ENCODE assay signal across 1 cellular context in the genomic region with DNA sequence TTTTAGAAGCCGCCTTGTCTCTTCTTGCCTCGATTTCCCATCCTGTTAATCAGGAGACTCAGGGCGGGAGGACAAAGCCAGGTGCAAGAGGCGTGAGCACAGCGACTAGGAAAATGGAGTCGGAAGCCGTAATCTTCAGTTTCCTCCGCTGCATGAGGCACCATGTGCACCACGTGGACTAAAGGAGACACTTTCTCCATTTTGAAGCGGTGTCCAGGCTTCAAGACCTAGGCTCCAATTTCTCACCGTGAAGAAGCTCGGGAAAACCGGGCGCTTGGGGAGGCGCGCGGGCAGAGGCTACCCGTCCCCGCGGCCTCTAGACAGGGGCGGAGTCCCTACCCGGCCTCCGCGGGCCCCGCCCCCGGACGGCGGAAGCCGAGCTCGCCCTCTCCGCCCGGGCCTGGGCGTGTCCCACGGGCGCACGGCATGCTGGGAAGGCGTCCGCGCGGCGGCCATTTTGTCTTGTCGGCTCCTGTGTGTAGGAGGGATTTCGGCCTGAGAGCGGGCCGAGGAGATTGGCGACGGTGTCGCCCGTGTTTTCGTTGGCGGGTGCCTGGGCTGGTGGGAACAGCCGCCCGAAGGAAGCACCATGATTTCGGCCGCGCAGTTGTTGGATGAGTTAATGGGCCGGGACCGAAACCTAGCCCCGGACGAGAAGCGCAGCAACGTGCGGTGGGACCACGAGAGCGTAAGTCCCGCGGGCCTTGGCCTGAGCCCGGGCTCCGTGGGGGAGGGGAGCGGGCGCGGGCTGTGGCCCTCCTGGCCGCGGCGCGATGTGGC.
TF ChIP-seq lines count a peak whose summit lies in the region.

Gene LUC7L3 (plus strand): TSS at position 460 of the 780 bp plus-strand sequence. CDS start 130 bp downstream, at position 590.

TF ChIP-seq in GM12878, 131 proteins besides CTCF, POLR2A, EP300 and RAD21 (continued from another document):
- TF ChIP-seq, protein P1, sequence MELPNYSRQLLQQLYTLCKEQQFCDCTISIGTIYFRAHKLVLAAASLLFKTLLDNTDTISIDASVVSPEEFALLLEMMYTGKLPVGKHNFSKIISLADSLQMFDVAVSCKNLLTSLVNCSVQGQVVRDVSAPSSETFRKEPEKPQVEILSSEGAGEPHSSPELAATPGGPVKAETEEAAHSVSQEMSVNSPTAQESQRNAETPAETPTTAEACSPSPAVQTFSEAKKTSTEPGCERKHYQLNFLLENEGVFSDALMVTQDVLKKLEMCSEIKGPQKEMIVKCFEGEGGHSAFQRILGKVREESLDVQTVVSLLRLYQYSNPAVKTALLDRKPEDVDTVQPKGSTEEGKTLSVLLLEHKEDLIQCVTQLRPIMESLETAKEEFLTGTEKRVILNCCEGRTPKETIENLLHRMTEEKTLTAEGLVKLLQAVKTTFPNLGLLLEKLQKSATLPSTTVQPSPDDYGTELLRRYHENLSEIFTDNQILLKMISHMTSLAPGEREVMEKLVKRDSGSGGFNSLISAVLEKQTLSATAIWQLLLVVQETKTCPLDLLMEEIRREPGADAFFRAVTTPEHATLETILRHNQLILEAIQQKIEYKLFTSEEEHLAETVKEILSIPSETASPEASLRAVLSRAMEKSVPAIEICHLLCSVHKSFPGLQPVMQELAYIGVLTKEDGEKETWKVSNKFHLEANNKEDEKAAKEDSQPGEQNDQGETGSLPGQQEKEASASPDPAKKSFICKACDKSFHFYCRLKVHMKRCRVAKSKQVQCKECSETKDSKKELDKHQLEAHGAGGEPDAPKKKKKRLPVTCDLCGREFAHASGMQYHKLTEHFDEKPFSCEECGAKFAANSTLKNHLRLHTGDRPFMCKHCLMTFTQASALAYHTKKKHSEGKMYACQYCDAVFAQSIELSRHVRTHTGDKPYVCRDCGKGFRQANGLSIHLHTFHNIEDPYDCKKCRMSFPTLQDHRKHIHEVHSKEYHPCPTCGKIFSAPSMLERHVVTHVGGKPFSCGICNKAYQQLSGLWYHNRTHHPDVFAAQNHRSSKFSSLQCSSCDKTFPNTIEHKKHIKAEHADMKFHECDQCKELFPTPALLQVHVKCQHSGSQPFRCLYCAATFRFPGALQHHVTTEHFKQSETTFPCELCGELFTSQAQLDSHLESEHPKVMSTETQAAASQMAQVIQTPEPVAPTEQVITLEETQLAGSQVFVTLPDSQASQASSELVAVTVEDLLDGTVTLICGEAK (IDR thresholded peaks at IDR 0.05; ENCODE audit: borderline replicate concordance) = peak; percentile 58; the same call in 1 of the 2 replicates
- TF ChIP-seq POLR2AphosphoS2 (IDR thresholded peaks at IDR 0.05; ENCODE audit: low read depth, low read length) (peak; percentile 81; the same call in 1 of the 2 replicates), SUZ12 (IDR thresholded peaks at IDR 0.05; ENCODE audit: unreplicated experiment) (no peak), SKIL (IDR thresholded peaks at IDR 0.05; ENCODE audit: low read depth, poor library complexity, severe bottlenecking) (peak; percentile 54), BCL11A (IDR thresholded peaks at IDR 0.05; ENCODE audit: low read depth, low read length) (no peak), SUPT20H (IDR thresholded peaks at IDR 0.05; ENCODE audit: borderline replicate concordance, control insufficient read depth, low read depth, low read length) (no peak), ZNF274 (IDR thresholded peaks at IDR 0.05; ENCODE audit: insufficient read depth, insufficient read length) (no peak), ZBED1 (IDR thresholded peaks at IDR 0.05; ENCODE audit: borderline replicate concordance) (no peak; the same call in 1 of the 2 replicates), ATF2 (IDR thresholded peaks at IDR 0.05; ENCODE audit: low read length) (no peak), ASH2L (IDR thresholded peaks at IDR 0.05; ENCODE audit: borderline replicate concordance, low read depth) (peak; percentile 91; the same call in 1 of the 2 replicates), SP1 (IDR thresholded peaks at IDR 0.05; ENCODE audit: low read depth, low read length) (peak; percentile 83), CREB1 (IDR thresholded peaks at IDR 0.05; ENCODE audit: low read depth) (peak; percentile 51), EZH2 (IDR thresholded peaks at IDR 0.05; ENCODE audit: borderline replicate concordance, control insufficient read depth, low read depth, low read length) (no peak), HDAC2 (IDR thresholded peaks at IDR 0.05) (peak; percentile 89; the same call in 1 of the 2 replicates), KLF5 (IDR thresholded peaks at IDR 0.05; ENCODE audit: partially characterized antibody) (peak; percentile 38), HSF1 (IDR thresholded peaks at IDR 0.05; ENCODE audit: low read depth, low read length) (no peak), CBX5 (IDR thresholded peaks at IDR 0.05; ENCODE audit: low read depth) (no peak), FOS (IDR thresholded peaks at IDR 0.05; ENCODE audit: borderline replicate concordance, extremely low read depth, insufficient read length) (no peak), IKZF1 (conservative IDR thresholded peaks at IDR 0.05) (peak; percentile 75), ELK1 (IDR thresholded peaks at IDR 0.05; ENCODE audit: low read depth, low read length) (0 out of 2 replicates have a peak, but pooled peaks have one; percentile 26), SREBF2 (IDR thresholded peaks at IDR 0.05; ENCODE audit: low read length) (no peak), HDAC6 (IDR thresholded peaks at IDR 0.05; ENCODE audit: unreplicated experiment) (no peak), NR2C1 (IDR thresholded peaks at IDR 0.05) (peak; percentile 66), MYB (IDR thresholded peaks at IDR 0.05; ENCODE audit: borderline replicate concordance, low read depth, low read length) (no peak), HCFC1 (IDR thresholded peaks at IDR 0.05; ENCODE audit: low read length) (peak; percentile 62; the same call in 1 of the 2 replicates), MAX (IDR thresholded peaks at IDR 0.05; ENCODE audit: low read depth, low read length) (peak; percentile 88)
- TF ChIP-seq, protein P2, sequence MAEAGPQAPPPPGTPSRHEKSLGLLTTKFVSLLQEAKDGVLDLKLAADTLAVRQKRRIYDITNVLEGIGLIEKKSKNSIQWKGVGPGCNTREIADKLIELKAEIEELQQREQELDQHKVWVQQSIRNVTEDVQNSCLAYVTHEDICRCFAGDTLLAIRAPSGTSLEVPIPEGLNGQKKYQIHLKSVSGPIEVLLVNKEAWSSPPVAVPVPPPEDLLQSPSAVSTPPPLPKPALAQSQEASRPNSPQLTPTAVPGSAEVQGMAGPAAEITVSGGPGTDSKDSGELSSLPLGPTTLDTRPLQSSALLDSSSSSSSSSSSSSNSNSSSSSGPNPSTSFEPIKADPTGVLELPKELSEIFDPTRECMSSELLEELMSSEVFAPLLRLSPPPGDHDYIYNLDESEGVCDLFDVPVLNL (IDR thresholded peaks at IDR 0.05; ENCODE audit: low read depth, low read length) = no peak
